Comparison of ENCODE assay signal across 31 cellular contexts in genomic region chr20:22561965-22562581, GRCh38. TPM values are rescaled to one million over a fixed set of nuclear protein-coding genes. Genes with fewer than 3 reads are reported as not detected.
"Had no signal": no experiment of that assay in that cellular context is flagged by ENCODE, and none has a peak within 500 bp of the region (broad histone marks: within the 10 kb centered on the region; RNA-seq: fewer than 3 reads in every experiment).

No MANE protein-coding gene starts in this region.

- ATAC-seq: esophagus mucosa; heart right ventricle; left ventricle myocardium superior; stimulated activated effector memory CD8-positive, alpha-beta T cell treated with anti-CD3 and anti-CD28 coated beads, Interleukin-12 subunit alpha, Interleukin-12 subunit beta, amount 100 ng/mL, for 72 hours had no signal

- H3K4me3 ChIP-seq: adrenal gland, heart right ventricle, sigmoid colon, thoracic aorta, uterus had no signal

- H3K4me1 ChIP-seq: adrenal gland, heart right ventricle, sigmoid colon, uterus had no signal

- H3K36me3 ChIP-seq: adrenal gland, heart right ventricle, neutrophil, sigmoid colon, thoracic aorta, uterus had no signal

- H3K9me3 ChIP-seq: adrenal gland, heart right ventricle, neutrophil, sigmoid colon, thoracic aorta, uterus had no signal

- H3K27ac ChIP-seq: adrenal gland, heart right ventricle, neutrophil, sigmoid colon, thoracic aorta, uterus, VCaP had no signal

- DNase-seq: activated CD4-positive, alpha-beta T cell treated with anti-CD3 and anti-CD28 coated beads for 4 hours; activated CD4-positive, alpha-beta T cell treated with anti-CD3 and anti-CD28 coated beads, Interleukin-2, amount 50 U/mL, for 4 hours; activated CD8-positive, alpha-beta memory T cell treated with anti-CD3 and anti-CD28 coated beads for 24 hours; activated effector memory CD4-positive, alpha-beta T cell treated with Interleukin-2 at 50 U/mL for 16 hours; activated naive CD4-positive, alpha-beta T cell treated with anti-CD3 and anti-CD28 coated beads for 36 hours; activated naive CD8-positive, alpha-beta T cell treated with anti-CD3 and anti-CD28 coated beads for 36 hours; adrenal gland; caudate nucleus; cortex of kidney; foreskin melanocyte; heart right ventricle; islet precursor cell; left ventricle myocardium superior; sigmoid colon; small intestine; stimulated activated CD4-positive, alpha-beta T cell treated with anti-CD3 and anti-CD28 coated beads, Interleukin-4, amount 100 ng/mL, for 24 hours; T-helper 9 cell; trophoblast cell; uterus had no signal

RNA-seq across cellular contexts. Expression of gene FOXA2, which starts 22.3 kb away (rescaled TPM):
- total RNA-seq: activated naive CD4-positive, alpha-beta T cell treated with anti-CD3 and anti-CD28 coated beads for 36 hours; activated naive CD8-positive, alpha-beta T cell treated with anti-CD3 and anti-CD28 coated beads for 36 hours; adrenal gland; astrocyte; chondrocyte; glomerular endothelial cell; heart right ventricle; left ventricle myocardium superior; lung microvascular endothelial cell; osteocyte; posterior vena cava; sigmoid colon; subcutaneous adipose tissue had no signal
- polyA plus RNA-seq: adrenal gland, heart right ventricle had no signal
